In the genomic region with DNA sequence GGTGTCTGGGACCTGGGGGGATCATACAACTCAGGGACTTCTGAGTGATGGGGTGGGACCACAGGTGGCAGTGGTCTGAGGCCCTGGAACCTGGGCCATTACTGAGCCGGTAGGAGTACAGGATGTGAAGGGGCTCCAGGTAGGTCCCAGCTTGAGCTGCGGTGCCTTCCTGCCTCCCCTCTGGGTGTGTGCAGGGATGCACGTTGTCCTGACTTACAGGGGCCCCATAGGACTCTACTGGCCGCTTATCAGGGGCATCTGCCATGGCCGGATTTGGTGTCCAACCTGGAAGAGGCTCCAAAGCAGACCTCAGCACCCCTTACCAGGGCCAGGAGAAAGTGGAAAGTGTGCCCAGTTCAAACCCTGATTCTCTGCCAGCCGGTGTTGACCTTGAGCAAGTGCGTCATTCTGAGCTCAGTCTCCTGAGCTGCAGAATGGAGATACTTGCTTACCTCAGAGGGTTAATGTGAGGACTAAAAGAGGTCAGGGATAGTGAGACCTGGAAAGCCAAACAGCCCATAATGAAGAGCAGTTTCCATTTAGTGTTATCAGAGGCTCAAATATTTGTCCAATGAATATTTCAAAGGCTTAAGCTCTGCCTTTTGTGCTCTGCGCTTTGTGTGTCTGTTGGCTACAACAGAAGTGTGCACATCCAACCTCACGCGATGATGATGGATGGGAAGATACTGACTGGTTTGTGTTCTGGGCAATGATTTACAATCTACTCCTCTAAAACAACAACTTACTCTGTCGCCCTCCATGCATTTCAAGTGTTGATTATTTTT, we compare ENCODE assay signal across 13 cellular contexts. TPM values are rescaled to one million over a fixed set of nuclear protein-coding genes. Genes with fewer than 3 reads are reported as not detected.
"Had no signal": no experiment of that assay in that cellular context is flagged by ENCODE, and none has a peak within 500 bp of the region (broad histone marks: within the 10 kb centered on the region; RNA-seq: fewer than 3 reads in every experiment).

No MANE protein-coding gene starts in this region.

- H3K36me3 ChIP-seq: neural progenitor cell had no signal

- H3K4me1 Mint-ChIP-seq: activated CD4-positive, alpha-beta T cell treated with anti-CD3 and anti-CD28 coated beads, Interleukin-2, amount 10 ng/mL, durations not matched to agents 24 days and 14 days; activated T-helper 17 cell treated with anti-CD3 and anti-CD28 coated beads, Interleukin-2, amount 50 U/mL, for 72 hours had no signal

- H3K4me3 Mint-ChIP-seq: activated CD4-positive, alpha-beta T cell treated with anti-CD3 and anti-CD28 coated beads, Interleukin-2, amount 10 ng/mL, durations not matched to agents 24 days and 14 days; activated naive CD4-positive, alpha-beta T cell treated with anti-CD3 and anti-CD28 coated beads for 36 hours; activated T-helper 17 cell treated with anti-CD3 and anti-CD28 coated beads, Interleukin-2, amount 50 U/mL, for 72 hours; neural progenitor cell; T-helper 1 cell treated with Interleukin-12 subunit alpha and Interleukin-12 subunit beta and Interleukin-4 antibody, amounts not matched to agents 30 μg/mL and 1 μg/mL, for 36 hours had no signal

- H3K27me3 ChIP-seq: dorsolateral prefrontal cortex, esophagus muscularis mucosa, neural progenitor cell had no signal

- ATAC-seq: activated T-helper 17 cell treated with anti-CD3 and anti-CD28 coated beads, Interleukin-2, amount 50 U/mL, for 72 hours had no signal

- H3K4me1 ChIP-seq: parathyroid adenoma had no signal

- DNase-seq: activated CD4-positive, alpha-beta T cell treated with anti-CD3 and anti-CD28 coated beads, Interleukin-2, amount 10 ng/mL, durations not matched to agents 24 days and 14 days; activated CD8-positive, alpha-beta memory T cell treated with anti-CD3 and anti-CD28 coated beads for 24 hours; activated naive CD4-positive, alpha-beta T cell treated with anti-CD3 and anti-CD28 coated beads for 36 hours; cerebellar nuclear complex; dorsolateral prefrontal cortex; midbrain; retina had no signal

- H3K9me3 Mint-ChIP-seq: activated CD4-positive, alpha-beta T cell treated with anti-CD3 and anti-CD28 coated beads, Interleukin-2, amount 10 ng/mL, durations not matched to agents 24 days and 14 days; activated naive CD4-positive, alpha-beta T cell treated with anti-CD3 and anti-CD28 coated beads for 36 hours; activated T-helper 17 cell treated with anti-CD3 and anti-CD28 coated beads, Interleukin-2, amount 50 U/mL, for 72 hours; neural progenitor cell; T-helper 1 cell treated with Interleukin-12 subunit alpha and Interleukin-12 subunit beta and Interleukin-4 antibody, amounts not matched to agents 30 μg/mL and 1 μg/mL, for 36 hours had no signal

- H3K9me3 ChIP-seq: esophagus muscularis mucosa had no signal

- H3K27ac Mint-ChIP-seq: activated CD4-positive, alpha-beta T cell treated with anti-CD3 and anti-CD28 coated beads, Interleukin-2, amount 10 ng/mL, durations not matched to agents 24 days and 14 days; activated naive CD4-positive, alpha-beta T cell treated with anti-CD3 and anti-CD28 coated beads for 36 hours; activated T-helper 17 cell treated with anti-CD3 and anti-CD28 coated beads, Interleukin-2, amount 50 U/mL, for 72 hours; neural progenitor cell; T-helper 1 cell treated with Interleukin-12 subunit alpha and Interleukin-12 subunit beta and Interleukin-4 antibody, amounts not matched to agents 30 μg/mL and 1 μg/mL, for 36 hours had no signal

- H3K27ac ChIP-seq: esophagus muscularis mucosa, neural progenitor cell, parathyroid adenoma had no signal

- H3K9ac ChIP-seq: neural progenitor cell, parathyroid adenoma had no signal

- H3K4me3 ChIP-seq: dorsolateral prefrontal cortex, esophagus muscularis mucosa, neural progenitor cell, smooth muscle cell had no signal

RNA-seq across cellular contexts. Expression of a gene that starts 50.6 kb away (rescaled TPM):
- total RNA-seq: activated CD4-positive, alpha-beta T cell treated with anti-CD3 and anti-CD28 coated beads, Interleukin-2, amount 10 ng/mL, durations not matched to agents 24 days and 14 days had no signal
